13 cellular contexts compared by ENCODE assay signal in genomic region chr2:127632592-127633489, GRCh38. TPM values are rescaled to one million over a fixed set of nuclear protein-coding genes. Genes with fewer than 3 reads are reported as not detected.
A peak's percentile ranks its signal among the peaks of the same experiment; 100 is the strongest.
DNase-seq lines count a peak whose midpoint lies in the region; ATAC-seq, FAIRE-seq and TF ChIP-seq lines count a peak whose summit lies in the region.
"Had no signal": no experiment of that assay in that cellular context is flagged by ENCODE, and none has a peak within 500 bp of the region (broad histone marks: within the 10 kb centered on the region; RNA-seq: fewer than 3 reads in every experiment).

No MANE protein-coding gene starts in this region.

- H2AFZ ChIP-seq in Karpas-422 (ENCODE audit: low read length) = no peak overlapping the region

- no peaks in the 10 kb centered on the region for H4K20me1 ChIP-seq in Karpas-422 (ENCODE audit: insufficient read depth, low read depth, low read length)

- H3K4me3 Mint-ChIP-seq in naive thymus-derived CD8-positive, alpha-beta T cell = peak overlapping the region in 7 of 10 donors; percentile 6 to 64 (median 41)
- H3K4me3 Mint-ChIP-seq: activated CD4-positive, alpha-beta T cell treated with anti-CD3 and anti-CD28 coated beads, Interleukin-2, amount 10 ng/mL, durations not matched to agents 24 days and 14 days had no signal

- peaks cover 15 to 64% (median 49%) of the 10 kb centered on the region in 4 donors for H3K4me1 Mint-ChIP-seq in naive thymus-derived CD8-positive, alpha-beta T cell

- 0 out of 2 replicates have a peak overlapping the region, but pooled peaks have one; percentile 25 for H3K9ac ChIP-seq in Karpas-422 (ENCODE audit: low read length)

- no peak overlapping the region; the same call in 1 of the 2 replicates for H3K27ac ChIP-seq in Karpas-422 (ENCODE audit: low read length)

- in situ Hi-C loops in GM13977 (cut with MboI; ENCODE audit: low pct_unique_long_range_greater_than_20kb, low sequenced_read_pairs, unreplicated experiment) = no loop called here

- H3K4me1 ChIP-seq in Karpas-422 (ENCODE audit: low read length) = peaks cover 51% of the 10 kb centered on the region

- H3K36me3 ChIP-seq in Karpas-422 (ENCODE audit: insufficient read depth, low read length) = no peaks in the 10 kb centered on the region
- H3K36me3 ChIP-seq: esophagus squamous epithelium had no signal

- TF ChIP-seq POLR2A in H54 (IDR thresholded peaks at IDR 0.05; ENCODE audit: low read depth, low read length) = no peak

- DNase-seq in GM13977 (ENCODE audit: low spot score) (peak; percentile 80), Karpas-422 (peak; percentile 77), EL (no peak), H54 (ENCODE audit: insufficient read length, low spot score) (no peak), head of caudate nucleus (no peak)
- peak in 2 of 10 donors; percentile 15 to 20 for DNase-seq in naive thymus-derived CD8-positive, alpha-beta T cell
- DNase-seq: activated CD4-positive, alpha-beta T cell treated with anti-CD3 and anti-CD28 coated beads, Interleukin-2, amount 10 ng/mL, durations not matched to agents 24 days and 14 days; DMS79 treated with DMSO at 0.1 percent for 48 hours; esophagus squamous epithelium; NCI-H1694 treated with DMSO at 0.1 percent for 48 hours had no signal

- H3K4me2 ChIP-seq in Karpas-422 (ENCODE audit: low read depth, low read length, poor library complexity, severe bottlenecking) = peak overlapping the region; percentile 37

- no peaks in the 10 kb centered on the region for H3K36me3 Mint-ChIP-seq in naive thymus-derived CD8-positive, alpha-beta T cell

- POLR2A ChIA-PET in naive thymus-derived CD8-positive, alpha-beta T cell (lab: Charles Lee) = interaction anchor here (0.9 to 1.4 kb wide), 3 partner anchors 9 to 16 kb away, joined by 3 to 5 read pairs (median 3); no protein-coding TSS in a partner anchor

- H3K4me3 ChIP-seq in Karpas-422 (ENCODE audit: low read length) = no peak overlapping the region
- H3K4me3 ChIP-seq: esophagus squamous epithelium had no signal

- ATAC-seq in GM21367 (IDR thresholded peaks at IDR 0.05; ENCODE audit: unreplicated experiment) (peak; percentile 42), HG03571 (IDR thresholded peaks at IDR 0.05; ENCODE audit: unreplicated experiment) (no peak)
- ATAC-seq in naive thymus-derived CD8-positive, alpha-beta T cell = peak; percentile 57 to 68

- peak overlapping the region in 9 of 10 donors; percentile 19 to 85 (median 46) for H3K27ac Mint-ChIP-seq in naive thymus-derived CD8-positive, alpha-beta T cell
- H3K27ac Mint-ChIP-seq: activated CD4-positive, alpha-beta T cell treated with anti-CD3 and anti-CD28 coated beads, Interleukin-2, amount 10 ng/mL, durations not matched to agents 24 days and 14 days had no signal

- intact Hi-C loops in head of caudate nucleus (cut with DNase I) = no loop called here

- no peaks in the 10 kb centered on the region for H3K9me3 ChIP-seq in Karpas-422 (ENCODE audit: low read length)
- H3K9me3 ChIP-seq: esophagus squamous epithelium had no signal

- H3K9me3 Mint-ChIP-seq in naive thymus-derived CD8-positive, alpha-beta T cell = no peaks in the 10 kb centered on the region
- H3K9me3 Mint-ChIP-seq: activated CD4-positive, alpha-beta T cell treated with anti-CD3 and anti-CD28 coated beads, Interleukin-2, amount 10 ng/mL, durations not matched to agents 24 days and 14 days had no signal

- no peaks in the 10 kb centered on the region for H3K79me2 ChIP-seq in Karpas-422 (ENCODE audit: low read length)

- no peak for FAIRE-seq in H54 (lab: Jason Lieb, UNC)

- no peak for TF ChIP-seq CTCF in GM13977 (IDR thresholded peaks at IDR 0.05; ENCODE audit: extremely low read depth, insufficient read depth, missing control alignments)

- no peaks in the 10 kb centered on the region for H3K27me3 ChIP-seq in Karpas-422 (ENCODE audit: low read length)
- H3K27me3 ChIP-seq: esophagus squamous epithelium had no signal

- H3K27me3 Mint-ChIP-seq in naive thymus-derived CD8-positive, alpha-beta T cell = no peaks in the 10 kb centered on the region
- H3K27me3 Mint-ChIP-seq: activated CD4-positive, alpha-beta T cell treated with anti-CD3 and anti-CD28 coated beads, Interleukin-2, amount 10 ng/mL, durations not matched to agents 24 days and 14 days had no signal

- H3K9me2 ChIP-seq in Karpas-422 (replicated peaks; ENCODE audit: insufficient read depth, low read length) = no peaks in the 10 kb centered on the region

RNA-seq across cellular contexts. Expression of gene GPR17, which starts 13.1 kb away (rescaled TPM):
- total RNA-seq in Karpas-422 (2014; rRNA removed; shearing (Covaris generic); ENCODE audit: low replicate concordance) = not detected in 2 replicates
- not detected for total RNA-seq in naive thymus-derived CD8-positive, alpha-beta T cell
- not detected for polyA plus RNA-seq in naive thymus-derived CD8-positive, alpha-beta T cell
- total RNA-seq: activated CD4-positive, alpha-beta T cell treated with anti-CD3 and anti-CD28 coated beads, Interleukin-2, amount 10 ng/mL, durations not matched to agents 24 days and 14 days; esophagus squamous epithelium; pulmonary artery endothelial cell had no signal

RNA-seq across cellular contexts. Expression of gene LIMS2, which starts 42.5 kb away (rescaled TPM):
- total RNA-seq in Karpas-422 (2014; rRNA removed; shearing (Covaris generic); ENCODE audit: low replicate concordance) = 0.32 and 0.56 TPM in 2 replicates
- total RNA-seq in naive thymus-derived CD8-positive, alpha-beta T cell = 10 to 100 TPM; 10.1 to 11.8 TPM
- 10 to 100 TPM in 1 of 3 donors, 1 to 10 TPM in 2; 3.4 to 12.5 (median 5.8) TPM for polyA plus RNA-seq in naive thymus-derived CD8-positive, alpha-beta T cell

Comparison
In these comparisons a context has a peak if more than half of its experiments do, and no peak if none do; other contexts are left out.
1. DNase-seq: peak in GM13977 (single experiment) and Karpas-422 (single experiment); none in EL (single experiment), H54 (single experiment) and head of caudate nucleus (0 of 42).